8 cellular contexts compared by ENCODE assay signal in the genomic region with DNA sequence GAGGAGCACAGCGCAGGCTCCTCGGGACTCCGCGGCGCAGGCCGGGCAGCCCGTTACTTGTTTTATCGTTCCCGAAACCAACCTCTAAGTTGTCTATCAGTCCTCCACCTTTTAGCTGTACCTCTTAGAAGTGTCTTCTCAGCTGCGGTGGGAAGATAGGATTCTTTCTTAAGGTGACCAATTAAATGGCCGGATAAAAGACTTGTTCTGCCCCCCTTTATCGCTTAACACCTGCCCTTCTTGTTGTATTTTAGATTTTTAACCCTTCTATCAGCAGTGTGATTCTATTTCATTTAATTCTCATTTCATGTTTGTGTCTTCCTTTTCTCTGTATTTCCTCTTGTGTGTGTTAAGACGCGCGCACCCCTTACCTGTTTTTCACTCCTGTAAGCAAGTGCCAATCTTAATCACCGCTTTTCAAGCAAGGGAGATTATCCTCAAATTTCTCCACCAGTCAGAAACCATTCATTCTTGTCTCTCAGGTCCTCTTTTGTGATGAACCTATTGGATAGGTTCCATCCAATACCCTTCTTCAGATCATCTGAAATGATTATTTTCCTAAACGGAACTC. TPM values are rescaled to one million over a fixed set of nuclear protein-coding genes. Genes with fewer than 3 reads are reported as not detected.
DNase-seq lines count a peak whose midpoint lies in the region; ATAC-seq and TF ChIP-seq lines count a peak whose summit lies in the region.

No MANE protein-coding gene starts in this region.

- H3K4me1 ChIP-seq in SJCRH30 (peaks cover 4% of the 10 kb centered on the region; the same call in 1 of the 2 replicates), parathyroid adenoma (peaks cover 8% of the 10 kb centered on the region)

- H3K9me3 ChIP-seq in SJCRH30 (replicated peaks) = no peaks in the 10 kb centered on the region
- H3K9me3 ChIP-seq in parathyroid adenoma (ENCODE audit: control insufficient read depth, low read length) = no peaks in the 10 kb centered on the region

- H3K79me2 ChIP-seq in parathyroid adenoma = no peaks in the 10 kb centered on the region

- TF ChIP-seq CTCF in endothelial cell (IDR thresholded peaks at IDR 0.05; ENCODE audit: unreplicated experiment) (no peak), parathyroid adenoma (IDR thresholded peaks at IDR 0.05) (no peak)

- H3K9ac ChIP-seq in parathyroid adenoma = no peak overlapping the region

- peak overlapping the region; percentile 87 for H2AFZ ChIP-seq in parathyroid adenoma

- CTCF ChIA-PET in activated naive CD4-positive, alpha-beta T cell treated with anti-CD3 and anti-CD28 coated beads, Interleukin-2, amount 10 ng/mL, durations not matched to agents 7 days and 5 days (lab: Charles Lee) = interaction anchor here (0.7 to 3.0 kb wide), 5 partner anchors 13 to 646 kb away, joined by 3 to 16 read pairs (median 4); no protein-coding TSS in a partner anchor

- peak overlapping the region; percentile 68 for H3K4me2 ChIP-seq in parathyroid adenoma (ENCODE audit: low read length)

- peak overlapping the region; percentile 98 for H3K4me3 Mint-ChIP-seq in activated naive CD4-positive, alpha-beta T cell treated with anti-CD3 and anti-CD28 coated beads, Interleukin-2, amount 10 ng/mL, durations not matched to agents 7 days and 5 days
- peak overlapping the region; percentile 86 for H3K4me3 Mint-ChIP-seq in endothelial cell (ENCODE audit: unreplicated experiment)

- peaks cover 27% of the 10 kb centered on the region for H3K36me3 Mint-ChIP-seq in activated naive CD4-positive, alpha-beta T cell treated with anti-CD3 and anti-CD28 coated beads, Interleukin-2, amount 10 ng/mL, durations not matched to agents 7 days and 5 days
- peaks cover 11% of the 10 kb centered on the region for H3K36me3 Mint-ChIP-seq in endothelial cell (ENCODE audit: low read depth, unreplicated experiment)

- H3K9me3 Mint-ChIP-seq in activated naive CD4-positive, alpha-beta T cell treated with anti-CD3 and anti-CD28 coated beads, Interleukin-2, amount 10 ng/mL, durations not matched to agents 7 days and 5 days = no peaks in the 10 kb centered on the region
- H3K9me3 Mint-ChIP-seq in endothelial cell (ENCODE audit: unreplicated experiment) = no peaks in the 10 kb centered on the region

- DNase-seq in activated naive CD4-positive, alpha-beta T cell treated with anti-CD3 and anti-CD28 coated beads, Interleukin-2, amount 10 ng/mL, durations not matched to agents 7 days and 5 days = no peak
- DNase-seq in activated naive CD4-positive, alpha-beta T cell (lab: John Stamatoyannopoulos, UW) = no peak
- DNase-seq in SJCRH30 (no peak), endothelial cell (ENCODE audit: low spot score) (no peak), NCI-H1105 treated with DMSO at 0.1 percent for 48 hours (lab: John Stamatoyannopoulos, UW) (no peak)
- no peak for DNase-seq in NK-92 treated with Interleukin-12 subunit alpha and Interleukin-12 subunit beta, amount 100 ng/mL, for 24 hours (lab: John Stamatoyannopoulos, UW)

- ATAC-seq in HG02885 (IDR thresholded peaks at IDR 0.05; ENCODE audit: poor library complexity, unreplicated experiment) = peak; percentile 55

- H3K4me3 ChIP-seq in SJCRH30 = peak overlapping the region; percentile 96
- peak overlapping the region; percentile 42 for H3K4me3 ChIP-seq in parathyroid adenoma (ENCODE audit: low read depth, low read length)

- H3K27me3 ChIP-seq in SJCRH30 = no peaks in the 10 kb centered on the region
- H3K27me3 ChIP-seq in parathyroid adenoma (ENCODE audit: control insufficient read depth, insufficient read depth, low read length) = no peaks in the 10 kb centered on the region

- H3K4me1 Mint-ChIP-seq in activated naive CD4-positive, alpha-beta T cell treated with anti-CD3 and anti-CD28 coated beads, Interleukin-2, amount 10 ng/mL, durations not matched to agents 7 days and 5 days = peaks cover 52% of the 10 kb centered on the region
- H3K4me1 Mint-ChIP-seq in endothelial cell (ENCODE audit: unreplicated experiment) = peaks cover 10% of the 10 kb centered on the region

- no peaks in the 10 kb centered on the region for H3K27me3 Mint-ChIP-seq in activated naive CD4-positive, alpha-beta T cell treated with anti-CD3 and anti-CD28 coated beads, Interleukin-2, amount 10 ng/mL, durations not matched to agents 7 days and 5 days
- peaks cover 6% of the 10 kb centered on the region for H3K27me3 Mint-ChIP-seq in endothelial cell (ENCODE audit: unreplicated experiment)

- H3K27ac ChIP-seq in SJCRH30 (peak overlapping the region; percentile 87), parathyroid adenoma (peak overlapping the region; percentile 72)

- H3K27ac Mint-ChIP-seq in activated naive CD4-positive, alpha-beta T cell treated with anti-CD3 and anti-CD28 coated beads, Interleukin-2, amount 10 ng/mL, durations not matched to agents 7 days and 5 days = peak overlapping the region; percentile 91
- no peak overlapping the region for H3K27ac Mint-ChIP-seq in endothelial cell (ENCODE audit: unreplicated experiment)

- H3K36me3 ChIP-seq in SJCRH30 (peaks cover 8% of the 10 kb centered on the region), parathyroid adenoma (ENCODE audit: control insufficient read depth, insufficient read depth, low read length) (no peaks in the 10 kb centered on the region)

RNA-seq across cellular contexts. Expression of a gene that starts 0.3 kb away (rescaled TPM):
- 16.8 and 20.6 TPM in 2 replicates for total RNA-seq in SJCRH30 (2014; rRNA removed; shearing (Covaris generic))
- 5.8 TPM for total RNA-seq in endothelial cell (ENCODE audit: unreplicated experiment)

RNA-seq across cellular contexts. Expression of a gene that starts 22.8 kb away (rescaled TPM):
- 98.9 and 109 TPM in 2 replicates for total RNA-seq in SJCRH30 (2014; rRNA removed; shearing (Covaris generic))
- total RNA-seq in endothelial cell (ENCODE audit: unreplicated experiment) = 43.4 TPM

RNA-seq across cellular contexts. Expression of a gene that starts 57.4 kb away (rescaled TPM):
- total RNA-seq in SJCRH30 (2014; rRNA removed; shearing (Covaris generic)) = 0.22 and 0.91 TPM in 2 replicates
- 1.6 TPM for total RNA-seq in endothelial cell (ENCODE audit: unreplicated experiment)
